In genomic region chr20:9408422-9409300, GRCh38 we compare ENCODE assay signal across 10 cellular contexts.
A peak's percentile ranks its signal among the peaks of the same experiment; 100 is the strongest.
DNase-seq lines count a peak whose midpoint lies in the region; ATAC-seq, FAIRE-seq and TF ChIP-seq lines count a peak whose summit lies in the region.
"Had no signal": no experiment of that assay in that cellular context is flagged by ENCODE, and none has a peak within 500 bp of the region (broad histone marks: within the 10 kb centered on the region; RNA-seq: fewer than 3 reads in every experiment).

No MANE protein-coding gene starts in this region.

- FAIRE-seq in keratinocyte (lab: Jason Lieb, UNC) = no peak

- H3K36me3 ChIP-seq in HCT116 (ENCODE audit: control insufficient read depth in 1 of 2, insufficient read depth in 2 of 2, low read length in 2 of 2) = no peaks in the 10 kb centered on the region
- no peaks in the 10 kb centered on the region for H3K36me3 ChIP-seq in keratinocyte (ENCODE audit: control insufficient read depth in 2 of 2, extremely low read depth in 1 of 2, insufficient read depth in 2 of 2, low read length in 2 of 2)
- H3K36me3 ChIP-seq: ascending aorta, thoracic aorta had no signal

- CTCF ChIA-PET in HCT116 (lab: Charles Lee) = interaction anchor here (0.6 to 6.7 kb wide), 20 partner anchors 8 to 687 kb away, joined by 3 to 252 read pairs (median 4); no protein-coding TSS in a partner anchor

- no peaks in the 10 kb centered on the region for H3K9me3 ChIP-seq in HCT116 (ENCODE audit: control insufficient read depth in 1 of 2, insufficient read depth in 1 of 2, low read depth in 1 of 2, low read length in 2 of 2)
- no peaks in the 10 kb centered on the region for H3K9me3 ChIP-seq in keratinocyte (ENCODE audit: control insufficient read depth, low read depth, low read length)
- H3K9me3 ChIP-seq: ascending aorta, thoracic aorta had no signal

- no peaks in the 10 kb centered on the region for H4K20me1 ChIP-seq in HCT116 (ENCODE audit: insufficient read depth)
- no peaks in the 10 kb centered on the region for H4K20me1 ChIP-seq in keratinocyte (ENCODE audit: control insufficient read depth, extremely low read depth, insufficient read depth, low read length)

- no peak for TF ChIP-seq POLR2A in HCT116 (IDR thresholded peaks at IDR 0.05; ENCODE audit: borderline replicate concordance, extremely low read depth, insufficient read depth, insufficient read length)

- no peaks in the 10 kb centered on the region for H3K9me2 ChIP-seq in HCT116 (ENCODE audit: insufficient read depth)

- no peak overlapping the region for H3K4me3 ChIP-seq in HCT116 (replicated peaks in 1 of 2; ENCODE audit: low read depth in 1 of 2, low read length in 2 of 2)
- H3K4me3 ChIP-seq in keratinocyte (ENCODE audit: control insufficient read depth in 2 of 3, extremely low read depth in 1 of 3, insufficient read depth in 2 of 3, low read depth in 1 of 3, low read length in 3 of 3) = no peak overlapping the region
- H3K4me3 ChIP-seq: ascending aorta, thoracic aorta had no signal

- DNase-seq in Ammon's horn (ENCODE audit: low spot score) (peak; percentile 12), HCT116 (ENCODE audit: low read depth, low spot score) (no peak), keratinocyte (ENCODE audit: low read depth, low spot score) (no peak)

- H2AFZ ChIP-seq in HCT116 (ENCODE audit: low read depth, low read length, poor library complexity, severe bottlenecking) (no peak overlapping the region), keratinocyte (ENCODE audit: control insufficient read depth, low read length) (no peak overlapping the region)

- H3K27me3 ChIP-seq in HCT116 (ENCODE audit: insufficient read depth, low read length) (no peaks in the 10 kb centered on the region), keratinocyte (ENCODE audit: control insufficient read depth, extremely low read depth, insufficient read depth, low read length) (no peaks in the 10 kb centered on the region)
- H3K27me3 ChIP-seq: ascending aorta had no signal

- H3K9me1 ChIP-seq in keratinocyte (ENCODE audit: control insufficient read depth, extremely low read depth, insufficient read depth, low read length) = no peaks in the 10 kb centered on the region

- ATAC-seq in HCT116 (peak; percentile 44), HG02798 (IDR thresholded peaks at IDR 0.05; ENCODE audit: poor library complexity, unreplicated experiment) (no peak), HG02610 (IDR thresholded peaks at IDR 0.05; ENCODE audit: unreplicated experiment) (no peak), HG02571 (IDR thresholded peaks at IDR 0.05; ENCODE audit: unreplicated experiment) (no peak), GM21576 (IDR thresholded peaks at IDR 0.05; ENCODE audit: unreplicated experiment) (no peak)

- no peak overlapping the region for H3K9ac ChIP-seq in HCT116 (ENCODE audit: low read length)
- H3K9ac ChIP-seq in keratinocyte (ENCODE audit: control insufficient read depth, extremely low read depth, insufficient read depth, low read length) = no peak overlapping the region

- dilution Hi-C loops in keratinocyte (cut with MboI; ENCODE audit: extremely low pct_ligation_motif_present, low sequenced_read_pairs) = no loop called here

- no peak overlapping the region for H3K27ac ChIP-seq in HCT116 (ENCODE audit: low read depth, low read length)
- no peak overlapping the region for H3K27ac ChIP-seq in VCaP
- no peak overlapping the region for H3K27ac ChIP-seq in keratinocyte (ENCODE audit: control insufficient read depth, insufficient read depth, low read length)
- H3K27ac ChIP-seq: ascending aorta, thoracic aorta had no signal

- H3K4me1 ChIP-seq in HCT116 (ENCODE audit: control insufficient read depth in 1 of 2, insufficient read depth in 2 of 2, low read length in 2 of 2) = peaks cover 0 to 14% of the 10 kb centered on the region in 2 experiments; a peak in 3 of 4 replicates
- peaks cover 12% of the 10 kb centered on the region for H3K4me1 ChIP-seq in keratinocyte (ENCODE audit: control insufficient read depth, extremely low read depth, insufficient read depth, low read length)

- H3K79me2 ChIP-seq in HCT116 (ENCODE audit: insufficient read depth, low read length) (no peaks in the 10 kb centered on the region), keratinocyte (ENCODE audit: control insufficient read depth, insufficient read depth, low read length) (no peaks in the 10 kb centered on the region)

- H3K4me2 ChIP-seq in HCT116 (ENCODE audit: low read length) (peak overlapping the region; percentile 11), keratinocyte (ENCODE audit: control insufficient read depth, extremely low read depth, insufficient read depth, low read depth, low read length) (peak overlapping the region; percentile 45)

- intact Hi-C loops in HCT116 (cut with micrococcal nuclease) = loop anchor here (1.0 to 5.0 kb wide), 2 partner anchors 202 to 684 kb away; no protein-coding TSS in a partner anchor

- no peak for TF ChIP-seq RAD21 in HCT116 (IDR thresholded peaks at IDR 0.05; ENCODE audit: low read depth)

- TF ChIP-seq CTCF in HCT116 (IDR thresholded peaks at IDR 0.05 in 2 of 3, conservative IDR thresholded peaks at IDR 0.05 in 1 of 3; ENCODE audit: borderline replicate concordance in 1 of 3, insufficient read depth in 1 of 3, low read depth in 2 of 3, low read length in 2 of 3) = no peak
- peak; percentile 54 for TF ChIP-seq CTCF in VCaP (conservative IDR thresholded peaks at IDR 0.05)
- no peak for TF ChIP-seq CTCF in keratinocyte (optimal IDR thresholded peaks at IDR 0.05 in 1 of 3, IDR thresholded peaks at IDR 0.05 in 1 of 3, conservative IDR thresholded peaks at IDR 0.05 in 1 of 3; ENCODE audit: extremely low read depth in 1 of 3, insufficient read depth in 2 of 3, low read length in 3 of 3)

- RAD21 ChIA-PET in HCT116 (lab: Charles Lee; ENCODE audit: low non-redundant PET in 1 of 2, low total read pairs in 2 of 2, uncharacterized antibody in 2 of 2, unreplicated experiment in 2 of 2) = interaction anchor here (0.8 to 2.4 kb wide), 5 partner anchors 44 to 203 kb away, joined by 3 to 27 read pairs (median 4); no protein-coding TSS in a partner anchor

- POLR2A ChIA-PET in HCT116 (lab: Charles Lee) = interaction anchor here (1.4 kb wide), 1 partner anchor 201 kb away, joined by 3 read pairs; no protein-coding TSS in a partner anchor

- no TSS peak for BruUV-seq in HCT116 (replicated peaks; lab: Mats Ljungman, UMichigan)

TF ChIP-seq in HCT116, 20 proteins besides CTCF, POLR2A, EP300 and RAD21 (continues in another document):
- TF ChIP-seq YY1 (IDR thresholded peaks at IDR 0.05; ENCODE audit: extremely low read depth, insufficient replicate concordance, low read depth, low read length) (no peak), TCF7L2 (IDR thresholded peaks at IDR 0.05; ENCODE audit: borderline replicate concordance, extremely low read depth, insufficient read depth, insufficient read length) (no peak), EZH2phosphoT487 (IDR thresholded peaks at IDR 0.05; ENCODE audit: borderline replicate concordance) (no peak), CBX3 (IDR thresholded peaks at IDR 0.05; ENCODE audit: low read depth) (no peak), EZH2 (IDR thresholded peaks at IDR 0.05) (no peak), ZNF274 (IDR thresholded peaks at IDR 0.05; ENCODE audit: low read depth, low read length) (no peak), SP1 (IDR thresholded peaks at IDR 0.05; ENCODE audit: low read depth) (no peak), JUND (IDR thresholded peaks at IDR 0.05) (no peak), ZFX (IDR thresholded peaks at IDR 0.05) (no peak), ZBTB33 (IDR thresholded peaks at IDR 0.05; ENCODE audit: extremely low read depth, insufficient replicate concordance, low read length) (no peak), CEBPB (IDR thresholded peaks at IDR 0.05; ENCODE audit: low read depth) (no peak), ELF1 (IDR thresholded peaks at IDR 0.05; ENCODE audit: borderline replicate concordance, low read depth) (no peak), MAX (IDR thresholded peaks at IDR 0.05) (no peak), FOSL1 (IDR thresholded peaks at IDR 0.05; ENCODE audit: low read depth) (no peak), SRF (IDR thresholded peaks at IDR 0.05; ENCODE audit: low read depth) (no peak)
